ENCODE assay signal across 14 cellular contexts in genomic region chr3:73511555-73511954, GRCh38.
DNase-seq lines count a peak whose midpoint lies in the region; ATAC-seq and TF ChIP-seq lines count a peak whose summit lies in the region.
"Had no signal": no experiment of that assay in that cellular context is flagged by ENCODE, and none has a peak within 500 bp of the region (broad histone marks: within the 10 kb centered on the region; RNA-seq: fewer than 3 reads in every experiment).

No MANE protein-coding gene starts in this region.

- no peak overlapping the region for H3K23ac ChIP-seq in H9 (ENCODE audit: insufficient read length, low read depth, low read length)

- TF ChIP-seq CTCF in H9 (conservative IDR thresholded peaks at IDR 0.05) (no peak), brain (conservative IDR thresholded peaks at IDR 0.05) (no peak)

- no peak overlapping the region for H3T11ph ChIP-seq in H9 (ENCODE audit: low read length)

- H2BK15ac ChIP-seq in H9 (ENCODE audit: low read depth, low read length): no peak overlapping the region

- H4K91ac ChIP-seq in H9 (ENCODE audit: insufficient read length, low read depth, low read length): no peak overlapping the region

- H2BK20ac ChIP-seq in H9 (ENCODE audit: low read depth, low read length, poor library complexity, severe bottlenecking): no peak overlapping the region

- no peak overlapping the region for H3K56ac ChIP-seq in H9 (ENCODE audit: insufficient read length, low read depth, low read length)

- no peak overlapping the region for H2BK12ac ChIP-seq in H9 (ENCODE audit: insufficient read length, low read depth, low read length)

- no peak overlapping the region for H2AK5ac ChIP-seq in H9 (ENCODE audit: insufficient read length, low read length)

- no peak overlapping the region for H3K4ac ChIP-seq in H9 (ENCODE audit: low read depth, low read length)

- H3K9me3 Mint-ChIP-seq in H9: no peaks in the 10 kb centered on the region
- H3K9me3 Mint-ChIP-seq in brain: no peaks in the 10 kb centered on the region
- H3K9me3 Mint-ChIP-seq: activated naive CD4-positive, alpha-beta T cell treated with anti-CD3 and anti-CD28 coated beads for 36 hours; CD4-positive, CD25-positive, alpha-beta regulatory T cell; dendritic cell treated with granulocyte-macrophage colony-stimulating factor and Interleukin-4, amounts not matched to agents 40 ng/mL and 50 ng/mL, for 4 days; memory B cell had no signal

- H2BK120ac ChIP-seq in H9 (ENCODE audit: low read depth, low read length, poor library complexity, severe bottlenecking): no peak overlapping the region

- H3K27me3 ChIP-seq in H9 (ENCODE audit: insufficient read depth, low read length) (no peaks in the 10 kb centered on the region), rectal smooth muscle tissue (ENCODE audit: control insufficient read depth, insufficient read depth, low read length) (no peaks in the 10 kb centered on the region)

- WGBS in H9 (ENCODE audit: extremely low coverage, insufficient read length, low lambda C conversion rate): no CpG with 5 or more reads among the region's 12 CpGs

- H3K27me3 Mint-ChIP-seq in H9 (ENCODE audit: low read depth) (peaks cover 58% of the 10 kb centered on the region), brain (peaks cover 8% of the 10 kb centered on the region)

- H3K4me2 ChIP-seq in H9 (ENCODE audit: insufficient read depth, insufficient read length, low read length): peak overlapping the region; percentile 2

- peak overlapping the region in 2 of 3 experiments; percentile 50 to 55; a peak in 2 of 7 replicates for H3K27ac Mint-ChIP-seq in H9
- H3K27ac Mint-ChIP-seq in brain: peak overlapping the region; percentile 72 to 97 (median 78)
- H3K27ac Mint-ChIP-seq: activated naive CD4-positive, alpha-beta T cell treated with anti-CD3 and anti-CD28 coated beads for 36 hours; CD4-positive, CD25-positive, alpha-beta regulatory T cell; dendritic cell treated with granulocyte-macrophage colony-stimulating factor and Interleukin-4, amounts not matched to agents 40 ng/mL and 50 ng/mL, for 4 days; memory B cell had no signal

- no peaks in the 10 kb centered on the region for H3K79me2 ChIP-seq in H9 (ENCODE audit: insufficient read depth, low read length)

- no peak overlapping the region for H3K9ac ChIP-seq in H9 (ENCODE audit: extremely low read depth, insufficient read length, low read length)
- H3K9ac ChIP-seq in rectal smooth muscle tissue (ENCODE audit: low read length): no peak overlapping the region

- no peaks in the 10 kb centered on the region for H3K9me3 ChIP-seq in H9 (ENCODE audit: control insufficient read depth, low read depth, low read length)

- no peaks in the 10 kb centered on the region for H3K23me2 ChIP-seq in H9 (ENCODE audit: insufficient read length, low read depth, low read length, poor library complexity, severe bottlenecking)

- no peak overlapping the region for H3K18ac ChIP-seq in H9 (ENCODE audit: insufficient read length, low read depth, low read length)

- intact Hi-C loops in left colon (cut with DNase I, micrococcal nuclease): loop anchor here in 1 of 2 donors (5.0 kb wide), 1 partner anchor 111 kb away; the partner anchor contains the start of gene PDZRN3

- H3K14ac ChIP-seq in H9 (ENCODE audit: insufficient read depth, low read length): no peak overlapping the region

- no peak overlapping the region for H4K8ac ChIP-seq in H9 (replicated peaks; ENCODE audit: insufficient read length, low read depth, low read length)

- no peaks in the 10 kb centered on the region for H3K79me1 ChIP-seq in H9 (ENCODE audit: insufficient read depth, low read depth, low read length, poor library complexity, severe bottlenecking)

- H3K4me3 Mint-ChIP-seq in H9 (peak overlapping the region in 1 of 2 experiments; percentile 19; a peak in 2 of 5 replicates), brain (peak overlapping the region; percentile 22 to 77 (median 52))
- H3K4me3 Mint-ChIP-seq: activated naive CD4-positive, alpha-beta T cell treated with anti-CD3 and anti-CD28 coated beads for 36 hours; CD4-positive, CD25-positive, alpha-beta regulatory T cell; dendritic cell treated with granulocyte-macrophage colony-stimulating factor and Interleukin-4, amounts not matched to agents 40 ng/mL and 50 ng/mL, for 4 days; memory B cell had no signal

- no peaks in the 10 kb centered on the region for H3K36me3 ChIP-seq in rectal smooth muscle tissue (ENCODE audit: control insufficient read depth, insufficient read depth, low read length)

- H3K4me1 ChIP-seq in H9 (ENCODE audit: insufficient read depth, low read length) (no peaks in the 10 kb centered on the region; the same call in 1 of the 2 replicates), rectal smooth muscle tissue (ENCODE audit: control insufficient read depth, insufficient read depth, low read length) (peaks cover 66% of the 10 kb centered on the region)

- H3K4me1 Mint-ChIP-seq in H9 (peaks cover 50 to 56% of the 10 kb centered on the region in 2 experiments), brain (peaks cover 88% of the 10 kb centered on the region)
- H3K4me1 Mint-ChIP-seq: CD4-positive, CD25-positive, alpha-beta regulatory T cell; memory B cell had no signal

- H2BK5ac ChIP-seq in H9 (ENCODE audit: insufficient read length, low read length): no peak overlapping the region

- H4K5ac ChIP-seq in H9 (ENCODE audit: insufficient read length, low read depth, low read length): no peak overlapping the region

- no peak overlapping the region for H2AFZ ChIP-seq in H9 (ENCODE audit: low read length)

- H3K27ac ChIP-seq in H9 (ENCODE audit: insufficient read length, low read depth, low read length) (no peak overlapping the region), rectal smooth muscle tissue (ENCODE audit: low read depth, low read length) (peak overlapping the region; percentile 84)

- peak; percentile 18 for ATAC-seq in left colon
- ATAC-seq in GM21367 (IDR thresholded peaks at IDR 0.05; ENCODE audit: unreplicated experiment): no peak

- no peaks in the 10 kb centered on the region for H3K36me3 Mint-ChIP-seq in H9 (ENCODE audit: insufficient read depth in 1 of 3, low read depth in 3 of 3)
- H3K36me3 Mint-ChIP-seq in brain: peaks cover 4% of the 10 kb centered on the region
- H3K36me3 Mint-ChIP-seq: CD4-positive, CD25-positive, alpha-beta regulatory T cell; memory B cell had no signal

- no peaks in the 10 kb centered on the region for H4K20me1 ChIP-seq in H9 (ENCODE audit: control insufficient read depth, insufficient read depth, insufficient read length)

- DNase-seq in H9: peak; percentile 49
- DNase-seq in left colon: peak; percentile 22 to 40
- DNase-seq in stimulated activated naive CD4-positive, alpha-beta T cell treated with Interleukin-2 at 50 U/mL for 16 hours (lab: John Stamatoyannopoulos, UW): no peak
- DNase-seq in activated CD4-positive, alpha-beta T cell treated with anti-CD3 and anti-CD28 coated beads for 4 hours: no peak
- no peak for DNase-seq in D341Med (ENCODE audit: low spot score)
- DNase-seq: activated CD4-positive, alpha-beta T cell treated with anti-CD3 and anti-CD28 coated beads, Interleukin-2, amount 50 U/mL, for 48 hours; activated naive CD4-positive, alpha-beta T cell treated with anti-CD3 and anti-CD28 coated beads for 36 hours; CD4-positive, CD25-positive, alpha-beta regulatory T cell; NCI-H1417 treated with DMSO at 0.1 percent for 48 hours had no signal

- H3K4me3 ChIP-seq in rectal smooth muscle tissue (ENCODE audit: low read length): peak overlapping the region; percentile 30

Comparison
In these comparisons a context has a peak if more than half of its experiments do, and no peak if none do; other contexts are left out.
1. DNase-seq: peak in H9 (single experiment) and left colon (2 of 2); none in stimulated activated naive CD4-positive, alpha-beta T cell treated with Interleukin-2 at 50 U/mL for 16 hours (single experiment), activated CD4-positive, alpha-beta T cell treated with anti-CD3 and anti-CD28 coated beads for 4 hours (0 of 2) and D341Med (single experiment).